In the genomic region with DNA sequence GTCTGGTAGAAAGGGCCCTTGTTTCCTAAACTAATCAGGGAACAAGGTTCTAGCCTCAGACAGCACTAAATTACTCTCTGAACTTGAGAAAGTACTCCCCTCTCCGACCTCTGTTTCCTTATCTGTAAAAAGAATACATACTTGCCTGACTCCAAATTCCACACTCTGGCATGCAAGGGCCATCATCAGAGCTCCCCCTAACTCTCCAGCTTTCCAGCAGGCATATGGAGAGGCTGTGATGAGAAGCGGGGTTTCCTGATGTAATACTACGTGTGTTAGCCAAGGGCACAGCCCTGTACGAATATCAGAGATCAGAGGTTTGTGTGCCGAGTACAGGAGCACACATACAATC, we compare ENCODE assay signal across 27 cellular contexts. TPM values are rescaled to one million over a fixed set of nuclear protein-coding genes. Genes with fewer than 3 reads are reported as not detected.
A peak's percentile ranks its signal among the peaks of the same experiment; 100 is the strongest.
DNase-seq lines count a peak whose midpoint lies in the region; ATAC-seq, FAIRE-seq and TF ChIP-seq lines count a peak whose summit lies in the region.
"Had no signal": no experiment of that assay in that cellular context is flagged by ENCODE, and none has a peak within 500 bp of the region (broad histone marks: within the 10 kb centered on the region; RNA-seq: fewer than 3 reads in every experiment).

No MANE protein-coding gene starts in this region.

- H3K4me3 Mint-ChIP-seq in endothelial cell (ENCODE audit: unreplicated experiment) = peak overlapping the region; percentile 23
- peak overlapping the region; percentile 48 to 72 (median 62) for H3K4me3 Mint-ChIP-seq in nephron
- H3K4me3 Mint-ChIP-seq: activated CD4-positive, alpha-beta memory T cell treated with anti-CD3 and anti-CD28 coated beads, Interleukin-2, amount 10 ng/mL, durations not matched to agents 7 days and 5 days; stimulated activated naive B cell treated with anti-CD40 and anti-IgM and Interleukin-4, amounts not matched to agents 10 μg/mL and 1 μg/mL and 100 μg/mL, for 72 hours had no signal

- H3K36me3 ChIP-seq in HepG2 (replicated peaks in 1 of 2; ENCODE audit: control insufficient read depth in 1 of 2, insufficient read depth in 2 of 2, low read length in 2 of 2) = peaks cover under 1 to 6% of the 10 kb centered on the region in 2 experiments
- H3K36me3 ChIP-seq in right lobe of liver = no peaks in the 10 kb centered on the region
- H3K36me3 ChIP-seq: breast epithelium, HAP-1 had no signal

- BruUV-seq in HepG2 (replicated peaks; lab: Mats Ljungman, UMichigan) = no TSS peak

- TF ChIP-seq RAD21 in HepG2 (CRISPR knock-in tag; IDR thresholded peaks at IDR 0.05) = no peak

- POLR2A ChIA-PET in HepG2 (lab: Yijun Ruan, JAX) = interaction anchor here (0.6 to 8.0 kb wide), 12 partner anchors 10 to 80 kb away, joined by 3 to 126 read pairs (median 8); no protein-coding TSS in a partner anchor

- 0 out of 2 replicates have a peak, but pooled peaks cover 4% of the 10 kb centered on the region for H4K20me1 ChIP-seq in HepG2 (ENCODE audit: insufficient read depth, low read length)

- TF ChIP-seq CTCF in HepG2 (CRISPR knock-in tag; IDR thresholded peaks at IDR 0.05) (no peak), right lobe of liver (IDR thresholded peaks at IDR 0.05) (no peak), endothelial cell (IDR thresholded peaks at IDR 0.05; ENCODE audit: unreplicated experiment) (no peak), nephron (IDR thresholded peaks at IDR 0.05; ENCODE audit: unreplicated experiment in 3 of 3) (no peak)

- CTCF ChIA-PET in HepG2 (lab: Yijun Ruan, JAX; ENCODE audit: low intra/inter-chr PET ratio, low total read pairs) = no interaction called here

- ATAC-seq in HepG2 (no peak), right lobe of liver (no peak), HG03520 (IDR thresholded peaks at IDR 0.05; ENCODE audit: unreplicated experiment) (no peak)
- ATAC-seq: left lobe of liver; psoas muscle; stimulated activated naive B cell treated with anti-CD40 and anti-IgM and Interleukin-4, amounts not matched to agents 10 μg/mL and 1 μg/mL and 100 μg/mL, for 72 hours had no signal

- intact Hi-C loops in HepG2 (cut with micrococcal nuclease; ENCODE audit: unreplicated experiment) (loop anchor here (5.0 kb wide), 1 partner anchor 80 kb away; no protein-coding TSS in a partner anchor), right lobe of liver (cut with DNase I) (no loop called here)

- no peaks in the 10 kb centered on the region; a peak in 1 of 5 replicates for H3K27me3 ChIP-seq in HepG2 (ENCODE audit: control insufficient read depth in 1 of 2, insufficient read depth in 2 of 2, low read length in 2 of 2)
- no peaks in the 10 kb centered on the region for H3K27me3 ChIP-seq in right lobe of liver
- H3K27me3 ChIP-seq: breast epithelium had no signal

- peak overlapping the region; percentile 96 for H3K4me2 ChIP-seq in HepG2 (ENCODE audit: low read depth, low read length)
- H3K4me2 ChIP-seq: KMS-11 had no signal

- peaks cover 48% of the 10 kb centered on the region for H3K79me2 ChIP-seq in HepG2 (ENCODE audit: insufficient read depth, low read length)

- peak; percentile 39 for DNase-seq in HepG2 (ENCODE audit: low spot score)
- no peak for DNase-seq in right lobe of liver
- DNase-seq in endothelial cell (ENCODE audit: low spot score) = no peak
- no peak for DNase-seq in SKM-1 (lab: John Stamatoyannopoulos, UW; ENCODE audit: unreplicated experiment)
- DNase-seq in SHP77 treated with DMSO at 0.1 percent for 48 hours (lab: John Stamatoyannopoulos, UW) = no peak
- no peak for DNase-seq in NCI-H2029 treated with DMSO at 0.1 percent for 48 hours (lab: John Stamatoyannopoulos, UW)
- DNase-seq: activated CD4-positive, alpha-beta memory T cell treated with anti-CD3 and anti-CD28 coated beads, Interleukin-2, amount 10 ng/mL, durations not matched to agents 7 days and 5 days; activated effector memory CD4-positive, alpha-beta T cell treated with anti-CD3 and anti-CD28 coated beads, Interleukin-2, amount 50 U/mL, for 16 hours; COR-L47; head of caudate nucleus; MV-4-11; NCI-H1694 treated with DMSO at 0.1 percent for 48 hours; psoas muscle; small intestine; stimulated activated CD4-positive, alpha-beta T cell treated with anti-CD3 and anti-CD28 coated beads, Interleukin-2, amount 100 ng/mL, for 48 hours; stimulated activated naive B cell treated with anti-CD40 and anti-IgM and Interleukin-4, amounts not matched to agents 10 μg/mL and 1 μg/mL and 100 μg/mL, for 72 hours; SW 1271 had no signal

- no peak for TF ChIP-seq POLR2A in HepG2 (IDR thresholded peaks at IDR 0.05; ENCODE audit: insufficient read depth in 1 of 2, low read depth in 2 of 2, low read length in 2 of 2)
- TF ChIP-seq POLR2A in right lobe of liver (IDR thresholded peaks at IDR 0.05) = no peak

- H3K4me3 ChIP-seq in HepG2 (replicated peaks in 1 of 3; ENCODE audit: insufficient read depth in 1 of 3, low read depth in 2 of 3, low read length in 3 of 3) = no peak overlapping the region
- no peak overlapping the region for H3K4me3 ChIP-seq in right lobe of liver
- H3K4me3 ChIP-seq: breast epithelium, coronary artery, HAP-1, psoas muscle had no signal

- in situ Hi-C loops in HepG2 (cut with HindIII; ENCODE audit: extremely low pct_ligation_motif_present, low pct_unique_long_range_greater_than_20kb) = no loop called here

- H3K9me3 Mint-ChIP-seq in endothelial cell (ENCODE audit: unreplicated experiment) (no peaks in the 10 kb centered on the region), nephron (no peaks in the 10 kb centered on the region)
- H3K9me3 Mint-ChIP-seq: activated CD4-positive, alpha-beta memory T cell treated with anti-CD3 and anti-CD28 coated beads, Interleukin-2, amount 10 ng/mL, durations not matched to agents 7 days and 5 days; stimulated activated naive B cell treated with anti-CD40 and anti-IgM and Interleukin-4, amounts not matched to agents 10 μg/mL and 1 μg/mL and 100 μg/mL, for 72 hours had no signal

- H3K36me3 Mint-ChIP-seq in endothelial cell (ENCODE audit: low read depth, unreplicated experiment) = no peaks in the 10 kb centered on the region
- H3K36me3 Mint-ChIP-seq in nephron (ENCODE audit: low read depth) = no peaks in the 10 kb centered on the region
- H3K36me3 Mint-ChIP-seq: stimulated activated naive B cell treated with anti-CD40 and anti-IgM and Interleukin-4, amounts not matched to agents 10 μg/mL and 1 μg/mL and 100 μg/mL, for 72 hours had no signal

- no peak for FAIRE-seq in HepG2 (lab: Jason Lieb, UNC)
- FAIRE-seq: A204.1, small intestine had no signal

- H3K27ac Mint-ChIP-seq in endothelial cell (ENCODE audit: unreplicated experiment) = peak overlapping the region; percentile 37
- no peak overlapping the region for H3K27ac Mint-ChIP-seq in nephron
- H3K27ac Mint-ChIP-seq: activated CD4-positive, alpha-beta memory T cell treated with anti-CD3 and anti-CD28 coated beads, Interleukin-2, amount 10 ng/mL, durations not matched to agents 7 days and 5 days; stimulated activated naive B cell treated with anti-CD40 and anti-IgM and Interleukin-4, amounts not matched to agents 10 μg/mL and 1 μg/mL and 100 μg/mL, for 72 hours had no signal

- H3K27ac ChIP-seq in HepG2 (ENCODE audit: extremely low read length, insufficient read depth, low read length) = peak overlapping the region; percentile 38
- H3K27ac ChIP-seq in right lobe of liver = no peak overlapping the region
- H3K27ac ChIP-seq: coronary artery, KMS-11, psoas muscle, RWPE1 had no signal

- H3K9ac ChIP-seq in HepG2 (ENCODE audit: insufficient read depth, low read depth, low read length) = peak overlapping the region; percentile 27; the same call in 1 of the 2 replicates
- H3K9ac ChIP-seq: KMS-11 had no signal

- peaks cover 6% of the 10 kb centered on the region for H3K27me3 Mint-ChIP-seq in endothelial cell (ENCODE audit: unreplicated experiment)
- peaks cover 25% of the 10 kb centered on the region for H3K27me3 Mint-ChIP-seq in nephron (ENCODE audit: low read depth)

- TF ChIP-seq EP300 in HepG2 (IDR thresholded peaks at IDR 0.05; ENCODE audit: low read depth in 2 of 2, low read length in 2 of 2) (no peak), HepG2 (CRISPR knock-in tag; IDR thresholded peaks at IDR 0.05; ENCODE audit: borderline replicate concordance) (no peak)

- H2AFZ ChIP-seq in HepG2 (ENCODE audit: low read length) = no peak overlapping the region

- H3K4me1 ChIP-seq in HepG2 (ENCODE audit: insufficient read depth, low read length) = peaks cover 80% of the 10 kb centered on the region
- peaks cover 0 to 8% (median 0%) of the 10 kb centered on the region in 4 donors for H3K4me1 ChIP-seq in right lobe of liver

- 45% methylated on average over 5 of the region's 5 CpGs for WGBS in HepG2 (ENCODE audit: low lambda C conversion rate)
- 43% methylated on average over 5 of the region's 5 CpGs for whole genome bisulfite sequencing in right lobe of liver (ENCODE audit: insufficient coverage, low coverage, low lambda C conversion rate, missing lambda C conversion rate)

- H3K9me3 ChIP-seq in HepG2 (ENCODE audit: low read length) = no peaks in the 10 kb centered on the region
- H3K9me3 ChIP-seq in right lobe of liver = no peaks in the 10 kb centered on the region
- H3K9me3 ChIP-seq: breast epithelium, HAP-1, psoas muscle had no signal

- H3K4me1 Mint-ChIP-seq in endothelial cell (ENCODE audit: unreplicated experiment) (peaks cover 32% of the 10 kb centered on the region), nephron (peaks cover 28% of the 10 kb centered on the region)

RNA-seq across cellular contexts. Expression of a gene that starts 1.8 kb away (rescaled TPM):
- 55.9 and 57.8 TPM in 2 replicates for total RNA-seq in HepG2 (2016; rRNA removed; fragmentation: Illumina TruSeq; extraction: Trizol)
- 25.1 and 29.0 TPM in 2 replicates for total RNA-seq in HepG2 (2016; cell fraction: cytosol; rRNA removed; fragmentation: Illumina TruSeq; extraction: Trizol; ENCODE audit: low read depth)
- total RNA-seq in HepG2 (2016; cell fraction: insoluble cytoplasmic fraction; rRNA removed; fragmentation: Illumina TruSeq; extraction: Trizol) = 52.7 and 57.5 TPM in 2 replicates
- 48.2 and 58.4 TPM in 2 replicates for total RNA-seq in HepG2 (2016; cell fraction: membrane; rRNA removed; fragmentation: Illumina TruSeq; extraction: Trizol)
- 46.1 and 58.2 TPM in 2 replicates for total RNA-seq in HepG2 (2016; cell fraction: nucleus; rRNA removed; fragmentation: Illumina TruSeq; extraction: Trizol)
- polyA plus RNA-seq in HepG2 (2011; rRNA removed) = 57.5 and 65.4 TPM in 2 replicates
- 53.6 and 68.8 TPM in 2 replicates for polyA plus RNA-seq in HepG2 (2011; cell fraction: cytosol; rRNA removed)
- 77.6 and 80.4 TPM in 2 replicates for polyA plus RNA-seq in HepG2 (2011; cell fraction: nucleus; rRNA removed)
- polyA plus RNA-seq in HepG2 (2012) = 44.8 and 48.8 TPM in 2 replicates
- polyA plus RNA-seq in HepG2 (2016; cell fraction: cytosol; fragmentation: Illumina TruSeq; extraction: Trizol; ENCODE audit: low read depth) = 23.6 and 36.8 TPM in 2 replicates
- polyA plus RNA-seq in HepG2 (2016; cell fraction: insoluble cytoplasmic fraction; fragmentation: Illumina TruSeq; extraction: Trizol; ENCODE audit: low read depth) = 46.2 and 49.2 TPM in 2 replicates
- 37.8 and 44.2 TPM in 2 replicates for polyA plus RNA-seq in HepG2 (2016; cell fraction: membrane; fragmentation: Illumina TruSeq; extraction: Trizol; ENCODE audit: low read depth)
- 60.9 and 62.0 TPM in 2 replicates for polyA plus RNA-seq in HepG2 (2016; cell fraction: nucleus; fragmentation: Illumina TruSeq; extraction: Trizol; ENCODE audit: insufficient read depth, low read depth)
- 186 TPM in 1 of 2 replicates, not detected in the other for polyA minus RNA-seq in HepG2 (2011; rRNA and poly(A)+ RNA removed; ENCODE audit: low replicate concordance)
- 51.4 TPM in 2 replicates for polyA minus RNA-seq in HepG2 (2011; cell fraction: cytosol; rRNA and poly(A)+ RNA removed)
- polyA minus RNA-seq in HepG2 (2011; cell fraction: nucleus; rRNA and poly(A)+ RNA removed) = 70.1 and 71.3 TPM in 2 replicates
- total RNA-seq in right lobe of liver = 100 to 1,000 TPM in 2 of 6 experiments, 10 to 100 TPM in 4; 30.6 to 125 (median 74.5) TPM
- total RNA-seq in endothelial cell (ENCODE audit: unreplicated experiment) = 19.9 TPM
- total RNA-seq: activated CD4-positive, alpha-beta memory T cell treated with anti-CD3 and anti-CD28 coated beads, Interleukin-2, amount 10 ng/mL, durations not matched to agents 7 days and 5 days; HT-29 had no signal
